ENCODE assay signal across 10 cellular contexts in the genomic region with DNA sequence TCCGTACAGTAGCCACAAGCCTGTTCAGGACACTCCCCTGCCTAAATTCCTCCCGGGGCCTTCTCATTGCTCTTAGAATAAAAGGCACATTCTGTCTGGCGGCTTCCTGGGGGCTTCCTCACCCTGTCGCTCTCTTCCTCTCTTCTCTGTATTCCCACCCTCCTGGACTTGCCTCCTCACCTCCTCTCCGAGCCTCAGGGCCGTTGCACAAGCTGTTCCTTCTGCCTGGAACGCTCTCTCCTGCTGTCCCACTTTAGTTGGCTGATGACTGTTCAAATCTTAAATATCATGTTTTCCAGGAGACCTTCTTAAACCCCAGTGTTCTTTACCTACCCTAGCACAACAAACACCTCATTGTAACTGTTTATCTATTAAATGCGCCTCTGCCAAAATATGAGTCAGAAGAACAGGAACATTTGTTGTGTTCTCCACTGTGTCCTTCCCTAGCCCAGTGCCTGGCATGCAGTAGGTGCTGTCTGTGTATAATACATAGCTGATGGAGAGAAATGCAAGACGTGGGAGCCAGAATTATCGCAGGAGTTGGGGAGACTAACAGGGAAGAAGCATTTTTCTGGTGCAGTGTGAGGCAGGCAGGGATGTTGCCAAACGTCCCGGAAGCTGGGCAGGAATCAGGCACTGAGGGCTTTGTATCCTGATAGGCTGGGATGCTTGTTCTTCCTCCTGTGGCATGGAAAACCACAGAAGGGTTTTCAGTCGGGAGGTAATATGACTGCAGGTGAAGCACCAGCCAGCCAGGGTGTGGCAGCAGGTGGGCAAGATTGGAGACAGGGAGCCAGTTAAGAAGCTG. TPM values are rescaled to one million over a fixed set of nuclear protein-coding genes. Genes with fewer than 3 reads are reported as not detected.
DNase-seq lines count a peak whose midpoint lies in the region; ATAC-seq and TF ChIP-seq lines count a peak whose summit lies in the region.
"Had no signal": no experiment of that assay in that cellular context is flagged by ENCODE, and none has a peak within 500 bp of the region (broad histone marks: within the 10 kb centered on the region; RNA-seq: fewer than 3 reads in every experiment).

No MANE protein-coding gene starts in this region.

- H3K14ac ChIP-seq in trophoblast cell (ENCODE audit: low read length): no peak overlapping the region

- peak; percentile 45 to 61 for ATAC-seq in right cardiac atrium
- ATAC-seq in thoracic aorta (ENCODE audit: insufficient number of reproducible peaks, low FRiP score, low read depth): no peak
- ATAC-seq in activated CD8-positive, alpha-beta T cell treated with anti-CD3 and anti-CD28 coated beads, Interleukin-2, amount 10 ng/mL, durations not matched to agents 7 days and 5 days: no peak
- ATAC-seq: naive thymus-derived CD4-positive, alpha-beta T cell had no signal

- no peak overlapping the region for H2BK12ac ChIP-seq in trophoblast cell (ENCODE audit: low read length)

- H2BK5ac ChIP-seq in trophoblast cell (ENCODE audit: low read depth, low read length, poor library complexity): no peak overlapping the region

- H3K79me2 ChIP-seq in trophoblast cell (ENCODE audit: control insufficient read depth, insufficient read depth, low read length, poor library complexity): no peaks in the 10 kb centered on the region

- H3K36me3 ChIP-seq in thoracic aorta: no peaks in the 10 kb centered on the region
- H3K36me3 ChIP-seq in trophoblast cell (ENCODE audit: control insufficient read depth in 1 of 2, insufficient read depth in 2 of 2, low read length in 2 of 2): peaks cover 0 to 2% of the 10 kb centered on the region in 2 experiments

- H3K23ac ChIP-seq in trophoblast cell (ENCODE audit: low read length): no peak overlapping the region

- TF ChIP-seq CTCF in astrocyte of the spinal cord (IDR thresholded peaks at IDR 0.05; ENCODE audit: low read depth, low read length) (no peak), thoracic aorta (IDR thresholded peaks at IDR 0.05) (no peak)

- in situ Hi-C loops in astrocyte of the spinal cord (cut with HindIII; ENCODE audit: low sequenced_read_pairs): no loop called here

- peaks cover 8% of the 10 kb centered on the region for H3K27me3 Mint-ChIP-seq in T-helper 2 cell treated with Interferon-gamma antibody and Interleukin-4, amounts not matched to agents 5 μg/mL and 100 μg/mL, for 36 hours (ENCODE audit: low read depth)
- H3K27me3 Mint-ChIP-seq in activated CD8-positive, alpha-beta T cell treated with anti-CD3 and anti-CD28 coated beads, Interleukin-2, amount 10 ng/mL, durations not matched to agents 7 days and 5 days (ENCODE audit: low read depth): peaks cover 2% of the 10 kb centered on the region

- H3K27me3 ChIP-seq in right cardiac atrium (ENCODE audit: control insufficient read depth, insufficient read depth) (no peaks in the 10 kb centered on the region), thoracic aorta (replicated peaks; ENCODE audit: insufficient read depth) (no peaks in the 10 kb centered on the region), trophoblast cell (ENCODE audit: insufficient read depth, low read length) (no peaks in the 10 kb centered on the region)

- H2AK5ac ChIP-seq in trophoblast cell (ENCODE audit: low read length): no peak overlapping the region

- H3K4me1 Mint-ChIP-seq in T-helper 2 cell treated with Interferon-gamma antibody and Interleukin-4, amounts not matched to agents 5 μg/mL and 100 μg/mL, for 36 hours (ENCODE audit: low read depth): no peaks in the 10 kb centered on the region
- peaks cover 4% of the 10 kb centered on the region for H3K4me1 Mint-ChIP-seq in activated CD8-positive, alpha-beta T cell treated with anti-CD3 and anti-CD28 coated beads, Interleukin-2, amount 10 ng/mL, durations not matched to agents 7 days and 5 days (ENCODE audit: low read depth)

- H2AFZ ChIP-seq in trophoblast cell (ENCODE audit: insufficient read depth, low read length, poor library complexity): no peak overlapping the region

- H3K79me1 ChIP-seq in trophoblast cell (ENCODE audit: low read length): no peaks in the 10 kb centered on the region

- no peak overlapping the region for H3K9ac ChIP-seq in trophoblast cell (ENCODE audit: low read length)

- no peak overlapping the region for H2BK120ac ChIP-seq in trophoblast cell (ENCODE audit: insufficient read depth, low read length, poor library complexity)

- peaks cover 15% of the 10 kb centered on the region for H3K4me1 ChIP-seq in right cardiac atrium (ENCODE audit: control insufficient read depth, insufficient read depth, low read length)
- H3K4me1 ChIP-seq in thoracic aorta (ENCODE audit: control insufficient read depth in 1 of 2, low read depth in 2 of 2): peaks cover 15 to 42% of the 10 kb centered on the region in 2 donors
- no peaks in the 10 kb centered on the region for H3K4me1 ChIP-seq in trophoblast cell (ENCODE audit: control insufficient read depth in 1 of 2, insufficient read depth in 2 of 2, low read length in 2 of 2)

- H4K91ac ChIP-seq in trophoblast cell (ENCODE audit: low read depth, low read length): no peak overlapping the region

- intact Hi-C loops in right cardiac atrium (cut with DNase I): no loop called here

- CTCF ChIA-PET in activated CD8-positive, alpha-beta T cell treated with anti-CD3 and anti-CD28 coated beads, Interleukin-2, amount 10 ng/mL, durations not matched to agents 7 days and 5 days (lab: Charles Lee): interaction anchor here (1.2 kb wide), 1 partner anchor 63 kb away, joined by 3 read pairs; no protein-coding TSS in a partner anchor

- H4K12ac ChIP-seq in trophoblast cell (ENCODE audit: low read depth, low read length): no peak overlapping the region

- H3K27ac ChIP-seq in right cardiac atrium (ENCODE audit: low read length): peak overlapping the region; percentile 94
- H3K27ac ChIP-seq in thoracic aorta: peak overlapping the region; percentile 38 to 50
- H3K27ac ChIP-seq in trophoblast cell (ENCODE audit: low read depth, low read length): no peak overlapping the region

- H3K4me2 ChIP-seq in trophoblast cell (ENCODE audit: low read length): no peak overlapping the region

- H3K18ac ChIP-seq in trophoblast cell (ENCODE audit: low read length): no peak overlapping the region

- no peak overlapping the region for H3K4ac ChIP-seq in trophoblast cell (ENCODE audit: low read depth, low read length)

- H3K27ac Mint-ChIP-seq in T-helper 2 cell treated with Interferon-gamma antibody and Interleukin-4, amounts not matched to agents 5 μg/mL and 100 μg/mL, for 36 hours: no peak overlapping the region
- H3K27ac Mint-ChIP-seq in activated CD8-positive, alpha-beta T cell treated with anti-CD3 and anti-CD28 coated beads, Interleukin-2, amount 10 ng/mL, durations not matched to agents 7 days and 5 days: no peak overlapping the region
- H3K27ac Mint-ChIP-seq: activated naive CD4-positive, alpha-beta T cell treated with anti-CD3 and anti-CD28 coated beads for 36 hours had no signal

- no peak overlapping the region for H4K8ac ChIP-seq in trophoblast cell (ENCODE audit: low read depth, low read length)

- POLR2A ChIA-PET in activated CD8-positive, alpha-beta T cell treated with anti-CD3 and anti-CD28 coated beads, Interleukin-2, amount 10 ng/mL, durations not matched to agents 7 days and 5 days (lab: Charles Lee): no interaction called here

- H3K4me3 ChIP-seq in astrocyte of the spinal cord (ENCODE audit: low read depth, low read length) (no peak overlapping the region), right cardiac atrium (ENCODE audit: low read length) (no peak overlapping the region), thoracic aorta (no peak overlapping the region), trophoblast cell (ENCODE audit: low read depth, low read length) (no peak overlapping the region)

- no peaks in the 10 kb centered on the region for H3K36me3 Mint-ChIP-seq in T-helper 2 cell treated with Interferon-gamma antibody and Interleukin-4, amounts not matched to agents 5 μg/mL and 100 μg/mL, for 36 hours (ENCODE audit: low read depth)
- H3K36me3 Mint-ChIP-seq in activated CD8-positive, alpha-beta T cell treated with anti-CD3 and anti-CD28 coated beads, Interleukin-2, amount 10 ng/mL, durations not matched to agents 7 days and 5 days (ENCODE audit: low read depth): no peaks in the 10 kb centered on the region

- no peak overlapping the region for H3K4me3 Mint-ChIP-seq in T-helper 2 cell treated with Interferon-gamma antibody and Interleukin-4, amounts not matched to agents 5 μg/mL and 100 μg/mL, for 36 hours
- no peak overlapping the region for H3K4me3 Mint-ChIP-seq in activated CD8-positive, alpha-beta T cell treated with anti-CD3 and anti-CD28 coated beads, Interleukin-2, amount 10 ng/mL, durations not matched to agents 7 days and 5 days
- H3K4me3 Mint-ChIP-seq: activated naive CD4-positive, alpha-beta T cell treated with anti-CD3 and anti-CD28 coated beads for 36 hours; naive thymus-derived CD4-positive, alpha-beta T cell had no signal

- DNase-seq in NCI-H2196 (lab: John Stamatoyannopoulos, UW; ENCODE audit: unreplicated experiment) (peak; percentile 14), NCI-H2196 treated with DMSO at 0.1 percent for 48 hours (lab: John Stamatoyannopoulos, UW; ENCODE audit: unreplicated experiment) (no peak), astrocyte of the spinal cord (ENCODE audit: low read depth, low spot score) (peak; percentile 50), right cardiac atrium (peak; percentile 45 to 74 (median 64)), thoracic aorta (ENCODE audit: low spot score) (no peak), trophoblast cell (no peak)
- no peak for DNase-seq in T-helper 2 cell treated with Interferon-gamma antibody and Interleukin-4, amounts not matched to agents 5 μg/mL and 100 μg/mL, for 36 hours (ENCODE audit: low spot score)
- DNase-seq in activated CD8-positive, alpha-beta T cell treated with anti-CD3 and anti-CD28 coated beads, Interleukin-2, amount 10 ng/mL, durations not matched to agents 7 days and 5 days: no peak
- DNase-seq: activated naive CD4-positive, alpha-beta T cell treated with anti-CD3 and anti-CD28 coated beads for 36 hours; naive thymus-derived CD4-positive, alpha-beta T cell had no signal

- no peaks in the 10 kb centered on the region for H3K9me3 ChIP-seq in right cardiac atrium (ENCODE audit: control insufficient read depth, low read length)
- H3K9me3 ChIP-seq in thoracic aorta: no peaks in the 10 kb centered on the region
- no peaks in the 10 kb centered on the region for H3K9me3 ChIP-seq in trophoblast cell (ENCODE audit: insufficient read depth, low read depth, low read length)

- 41% methylated on average over 13 of the region's 13 CpGs for WGBS in right cardiac atrium
- no CpG with 5 or more reads among the region's 13 CpGs for WGBS in trophoblast cell (ENCODE audit: extremely low coverage, insufficient coverage, insufficient read length)

- H3K9me3 Mint-ChIP-seq in T-helper 2 cell treated with Interferon-gamma antibody and Interleukin-4, amounts not matched to agents 5 μg/mL and 100 μg/mL, for 36 hours: no peaks in the 10 kb centered on the region
- no peaks in the 10 kb centered on the region for H3K9me3 Mint-ChIP-seq in activated CD8-positive, alpha-beta T cell treated with anti-CD3 and anti-CD28 coated beads, Interleukin-2, amount 10 ng/mL, durations not matched to agents 7 days and 5 days (ENCODE audit: insufficient read depth)
- H3K9me3 Mint-ChIP-seq: activated naive CD4-positive, alpha-beta T cell treated with anti-CD3 and anti-CD28 coated beads for 36 hours; naive thymus-derived CD4-positive, alpha-beta T cell had no signal

RNA-seq across cellular contexts. Expression of a gene that starts 24.1 kb away (rescaled TPM):
- total RNA-seq in right cardiac atrium (10 to 100 TPM; 66.3 to 85.5 (median 77.3) TPM), thoracic aorta (100 to 1,000 TPM in 1 of 2 donors, 10 to 100 TPM in 1; 49.3 to 111 TPM)
- polyA plus RNA-seq in right cardiac atrium: 32.6 TPM
- total RNA-seq in activated CD8-positive, alpha-beta T cell treated with anti-CD3 and anti-CD28 coated beads, Interleukin-2, amount 10 ng/mL, durations not matched to agents 7 days and 5 days: 100 to 1,000 TPM; 136 to 140 TPM
- polyA plus RNA-seq in trophoblast cell (2013): 95.1 and 102 TPM in 2 replicates

RNA-seq across cellular contexts. Expression of a gene that starts 44.2 kb away (rescaled TPM):
- total RNA-seq in right cardiac atrium (100 to 1,000 TPM; 285 to 403 (median 374) TPM), thoracic aorta (100 to 1,000 TPM; 170 to 186 TPM)
- 330 TPM for polyA plus RNA-seq in right cardiac atrium
- 100 to 1,000 TPM; 235 to 245 TPM for total RNA-seq in activated CD8-positive, alpha-beta T cell treated with anti-CD3 and anti-CD28 coated beads, Interleukin-2, amount 10 ng/mL, durations not matched to agents 7 days and 5 days
- 96.6 and 97.6 TPM in 2 replicates for polyA plus RNA-seq in trophoblast cell (2013)

RNA-seq across cellular contexts. Expression of a gene that starts 50.9 kb away (rescaled TPM):
- total RNA-seq in right cardiac atrium (10 to 100 TPM; 58.5 to 67.2 (median 64.0) TPM), thoracic aorta (10 to 100 TPM; 78.5 to 92.3 TPM)
- polyA plus RNA-seq in right cardiac atrium: 73.6 TPM
- total RNA-seq in activated CD8-positive, alpha-beta T cell treated with anti-CD3 and anti-CD28 coated beads, Interleukin-2, amount 10 ng/mL, durations not matched to agents 7 days and 5 days: 10 to 100 TPM; 55.6 to 56.4 TPM
- 62.9 and 66.9 TPM in 2 replicates for polyA plus RNA-seq in trophoblast cell (2013)

Comparison
In these comparisons a context has a peak if more than half of its experiments do, and no peak if none do; other contexts are left out.
1. DNase-seq: peak in NCI-H2196 (single experiment), astrocyte of the spinal cord (single experiment) and right cardiac atrium (3 of 3); none in NCI-H2196 treated with DMSO at 0.1 percent for 48 hours (single experiment), thoracic aorta (single experiment), T-helper 2 cell treated with Interferon-gamma antibody and Interleukin-4, amounts not matched to agents 5 μg/mL and 100 μg/mL, for 36 hours (single experiment), activated CD8-positive, alpha-beta T cell treated with anti-CD3 and anti-CD28 coated beads, Interleukin-2, amount 10 ng/mL, durations not matched to agents 7 days and 5 days (single experiment) and trophoblast cell (0 of 2).
2. ATAC-seq: peak in right cardiac atrium (2 of 2); none in thoracic aorta (single experiment) and activated CD8-positive, alpha-beta T cell treated with anti-CD3 and anti-CD28 coated beads, Interleukin-2, amount 10 ng/mL, durations not matched to agents 7 days and 5 days (single experiment).